In genomic region chr10:112801004-112801403, GRCh38 we compare ENCODE assay signal across 24 cellular contexts.
"Had no signal": no experiment of that assay in that cellular context is flagged by ENCODE, and none has a peak within 500 bp of the region (broad histone marks: within the 10 kb centered on the region; RNA-seq: fewer than 3 reads in every experiment).

No MANE protein-coding gene starts in this region.

- H3K4me3 Mint-ChIP-seq: activated CD4-positive, alpha-beta T cell treated with anti-CD3 and anti-CD28 coated beads, Interleukin-2, amount 10 ng/mL, durations not matched to agents 7 days and 5 days; activated CD8-positive, alpha-beta memory T cell treated with anti-CD3 and anti-CD28 coated beads, Interleukin-2, amount 10 ng/mL, durations not matched to agents 7 days and 5 days; activated CD8-positive, alpha-beta T cell treated with anti-CD3 and anti-CD28 coated beads for 36 hours; activated naive CD8-positive, alpha-beta T cell treated with anti-CD3 and anti-CD28 coated beads, Interleukin-2, amount 50 U/mL, for 24 hours; naive thymus-derived CD4-positive, alpha-beta T cell; neural progenitor cell had no signal

- ATAC-seq: activated CD8-positive, alpha-beta memory T cell treated with anti-CD3 and anti-CD28 coated beads, Interleukin-2, amount 10 ng/mL, durations not matched to agents 7 days and 5 days; activated CD8-positive, alpha-beta T cell treated with anti-CD3 and anti-CD28 coated beads for 36 hours; activated naive CD8-positive, alpha-beta T cell treated with anti-CD3 and anti-CD28 coated beads, Interleukin-2, amount 50 U/mL, for 24 hours; esophagus mucosa; left lobe of liver; lower lobe of right lung; naive thymus-derived CD4-positive, alpha-beta T cell had no signal

- H3K4me2 ChIP-seq: neural progenitor cell, smooth muscle cell had no signal

- H3K36me3 Mint-ChIP-seq: activated CD8-positive, alpha-beta memory T cell treated with anti-CD3 and anti-CD28 coated beads, Interleukin-2, amount 10 ng/mL, durations not matched to agents 7 days and 5 days; neural progenitor cell had no signal

- H3K27ac ChIP-seq: lower lobe of right lung, neural progenitor cell, sigmoid colon, thoracic aorta, upper lobe of left lung had no signal

- H3K27me3 ChIP-seq: neural progenitor cell, sigmoid colon, upper lobe of left lung had no signal

- H3K4me1 Mint-ChIP-seq: activated CD4-positive, alpha-beta T cell treated with anti-CD3 and anti-CD28 coated beads, Interleukin-2, amount 10 ng/mL, durations not matched to agents 7 days and 5 days; activated CD8-positive, alpha-beta memory T cell treated with anti-CD3 and anti-CD28 coated beads, Interleukin-2, amount 10 ng/mL, durations not matched to agents 7 days and 5 days; activated naive CD8-positive, alpha-beta T cell treated with anti-CD3 and anti-CD28 coated beads, Interleukin-2, amount 50 U/mL, for 24 hours had no signal

- H3K9me3 ChIP-seq: lower lobe of right lung, sigmoid colon, thoracic aorta, upper lobe of left lung had no signal

- H3K27ac Mint-ChIP-seq: activated CD4-positive, alpha-beta T cell treated with anti-CD3 and anti-CD28 coated beads, Interleukin-2, amount 10 ng/mL, durations not matched to agents 7 days and 5 days; activated CD8-positive, alpha-beta memory T cell treated with anti-CD3 and anti-CD28 coated beads, Interleukin-2, amount 10 ng/mL, durations not matched to agents 7 days and 5 days; activated CD8-positive, alpha-beta T cell treated with anti-CD3 and anti-CD28 coated beads for 36 hours; activated naive CD8-positive, alpha-beta T cell treated with anti-CD3 and anti-CD28 coated beads, Interleukin-2, amount 50 U/mL, for 24 hours; naive thymus-derived CD4-positive, alpha-beta T cell; neural progenitor cell had no signal

- H3K4me3 ChIP-seq: lower lobe of right lung, neural progenitor cell, sigmoid colon, smooth muscle cell, thoracic aorta, upper lobe of left lung had no signal

- H3K9ac ChIP-seq: neural progenitor cell had no signal

- DNase-seq: activated CD4-positive, alpha-beta T cell treated with anti-CD3 and anti-CD28 coated beads, Interleukin-2, amount 10 ng/mL, durations not matched to agents 7 days and 5 days; activated CD4-positive, CD25-positive, alpha-beta regulatory T cell treated with anti-CD3 and anti-CD28 coated beads, Interleukin-2, amount 50 U/mL, for 72 hours; activated CD8-positive, alpha-beta memory T cell treated with anti-CD3 and anti-CD28 coated beads, Interleukin-2, amount 10 ng/mL, durations not matched to agents 7 days and 5 days; activated CD8-positive, alpha-beta T cell treated with anti-CD3 and anti-CD28 coated beads for 36 hours; activated effector memory CD4-positive, alpha-beta T cell treated with anti-CD3 and anti-CD28 coated beads, Interleukin-2, amount 50 U/mL, for 16 hours; activated naive CD4-positive, alpha-beta T cell treated with anti-CD3 and anti-CD28 coated beads, Interleukin-2, amount 50 U/mL, for 16 hours; activated naive CD8-positive, alpha-beta T cell treated with anti-CD3 and anti-CD28 coated beads, Interleukin-2, amount 50 U/mL, for 24 hours; activated T-cell treated with anti-CD3 and anti-CD28 coated beads for 4 hours; cerebellar nuclear complex; effector CD8-positive, alpha-beta T cell; foreskin melanocyte; hippocampal formation; lower lobe of right lung; naive thymus-derived CD4-positive, alpha-beta T cell; retina; sigmoid colon; stimulated activated CD4-positive, alpha-beta T cell treated with anti-CD3 and anti-CD28 coated beads, Interleukin-2, amount 100 ng/mL, for 48 hours; stimulated activated naive CD4-positive, alpha-beta T cell treated with Interleukin-2 at 50 U/mL for 16 hours; upper lobe of left lung had no signal

- H3K9me3 Mint-ChIP-seq: activated CD4-positive, alpha-beta T cell treated with anti-CD3 and anti-CD28 coated beads, Interleukin-2, amount 10 ng/mL, durations not matched to agents 7 days and 5 days; activated CD8-positive, alpha-beta T cell treated with anti-CD3 and anti-CD28 coated beads for 36 hours; activated naive CD8-positive, alpha-beta T cell treated with anti-CD3 and anti-CD28 coated beads, Interleukin-2, amount 50 U/mL, for 24 hours; naive thymus-derived CD4-positive, alpha-beta T cell; neural progenitor cell had no signal

- H2AFZ ChIP-seq: neural progenitor cell had no signal

- H3K27me3 Mint-ChIP-seq: activated CD4-positive, alpha-beta T cell treated with anti-CD3 and anti-CD28 coated beads, Interleukin-2, amount 10 ng/mL, durations not matched to agents 7 days and 5 days; activated CD8-positive, alpha-beta memory T cell treated with anti-CD3 and anti-CD28 coated beads, Interleukin-2, amount 10 ng/mL, durations not matched to agents 7 days and 5 days; activated CD8-positive, alpha-beta T cell treated with anti-CD3 and anti-CD28 coated beads for 36 hours; activated naive CD8-positive, alpha-beta T cell treated with anti-CD3 and anti-CD28 coated beads, Interleukin-2, amount 50 U/mL, for 24 hours; naive thymus-derived CD4-positive, alpha-beta T cell had no signal

- H3K36me3 ChIP-seq: lower lobe of right lung, neural progenitor cell, sigmoid colon, thoracic aorta, upper lobe of left lung had no signal
